ENCODE assay signal across 9 cellular contexts in genomic region chr17:74981318-74981978, GRCh38. TPM values are rescaled to one million over a fixed set of nuclear protein-coding genes. Genes with fewer than 3 reads are reported as not detected.
DNase-seq lines count a peak whose midpoint lies in the region; ATAC-seq and TF ChIP-seq lines count a peak whose summit lies in the region.
"Had no signal": no experiment of that assay in that cellular context is flagged by ENCODE, and none has a peak within 500 bp of the region (broad histone marks: within the 10 kb centered on the region; RNA-seq: fewer than 3 reads in every experiment).

No MANE protein-coding gene starts in this region.

- H3K27me3 Mint-ChIP-seq in activated CD4-positive, alpha-beta memory T cell treated with anti-CD3 and anti-CD28 coated beads for 36 hours, result peaks cover 1% of the 10 kb centered on the region
- H3K27me3 Mint-ChIP-seq in glutamatergic neuron (ENCODE audit: unreplicated experiment), result peaks cover 7% of the 10 kb centered on the region

- no peak for DNase-seq in activated CD4-positive, alpha-beta memory T cell treated with anti-CD3 and anti-CD28 coated beads for 36 hours
- DNase-seq in glutamatergic neuron, result no peak
- no peak for DNase-seq in skeletal muscle cell (ENCODE audit: low read depth)
- no peak for DNase-seq in middle frontal gyrus (ENCODE audit: extremely low spot score, low spot score)
- no peak for DNase-seq in NCI-H2227 (lab: John Stamatoyannopoulos, UW; ENCODE audit: unreplicated experiment)

- peaks cover 11% of the 10 kb centered on the region for H3K4me1 Mint-ChIP-seq in activated CD4-positive, alpha-beta memory T cell treated with anti-CD3 and anti-CD28 coated beads for 36 hours (ENCODE audit: low read depth)
- peaks cover 2% of the 10 kb centered on the region for H3K4me1 Mint-ChIP-seq in glutamatergic neuron (ENCODE audit: low read depth, unreplicated experiment)

- TF ChIP-seq CTCF in glutamatergic neuron (IDR thresholded peaks at IDR 0.05; ENCODE audit: partially characterized antibody, unreplicated experiment), result no peak

- H3K9me3 Mint-ChIP-seq in activated CD4-positive, alpha-beta memory T cell treated with anti-CD3 and anti-CD28 coated beads for 36 hours, result no peaks in the 10 kb centered on the region
- H3K9me3 Mint-ChIP-seq in glutamatergic neuron (ENCODE audit: unreplicated experiment), result peaks cover 17% of the 10 kb centered on the region

- H3K36me3 Mint-ChIP-seq in activated CD4-positive, alpha-beta memory T cell treated with anti-CD3 and anti-CD28 coated beads for 36 hours, result no peaks in the 10 kb centered on the region
- H3K36me3 Mint-ChIP-seq in glutamatergic neuron (ENCODE audit: unreplicated experiment), result no peaks in the 10 kb centered on the region

- peak overlapping the region; percentile 77 for H3K4me3 Mint-ChIP-seq in activated CD4-positive, alpha-beta memory T cell treated with anti-CD3 and anti-CD28 coated beads for 36 hours
- H3K4me3 Mint-ChIP-seq in glutamatergic neuron (ENCODE audit: unreplicated experiment), result peak overlapping the region; percentile 84

- peak overlapping the region; percentile 61 for H3K27ac Mint-ChIP-seq in activated CD4-positive, alpha-beta memory T cell treated with anti-CD3 and anti-CD28 coated beads for 36 hours
- H3K27ac Mint-ChIP-seq in glutamatergic neuron (ENCODE audit: unreplicated experiment), result peak overlapping the region; percentile 99

- intact Hi-C loops in activated CD4-positive, alpha-beta memory T cell treated with anti-CD3 and anti-CD28 coated beads for 36 hours (cut with micrococcal nuclease), result no loop called here

- peak overlapping the region; percentile 63 for H3K4me3 ChIP-seq in skeletal muscle cell (ENCODE audit: low read depth, low read length)

- CTCF ChIA-PET in activated CD4-positive, alpha-beta memory T cell treated with anti-CD3 and anti-CD28 coated beads for 36 hours (lab: Charles Lee), result no interaction called here

- ATAC-seq in GM21825 (IDR thresholded peaks at IDR 0.05; ENCODE audit: unreplicated experiment), result peak; percentile 11
- ATAC-seq in HG03039 (IDR thresholded peaks at IDR 0.05; ENCODE audit: unreplicated experiment), result no peak
- no peak for ATAC-seq in HG03520 (IDR thresholded peaks at IDR 0.05; ENCODE audit: unreplicated experiment)

- POLR2A ChIA-PET in activated CD4-positive, alpha-beta memory T cell treated with anti-CD3 and anti-CD28 coated beads for 36 hours (lab: Charles Lee), result no interaction called here

RNA-seq across cellular contexts. Expression of gene CDR2L, which starts 6.0 kb away (rescaled TPM):
- 1 to 10 TPM; 1.1 to 1.3 TPM for total RNA-seq in activated CD4-positive, alpha-beta memory T cell treated with anti-CD3 and anti-CD28 coated beads for 36 hours
- 59.4 TPM for total RNA-seq in glutamatergic neuron (ENCODE audit: unreplicated experiment)

RNA-seq across cellular contexts. Expression of gene HID1, which starts 8.9 kb away (rescaled TPM):
- 1 to 10 TPM; 2.3 to 2.6 TPM for total RNA-seq in activated CD4-positive, alpha-beta memory T cell treated with anti-CD3 and anti-CD28 coated beads for 36 hours
- 106 TPM for total RNA-seq in glutamatergic neuron (ENCODE audit: unreplicated experiment)

RNA-seq across cellular contexts. Expression of gene MRPL58, which starts 31.0 kb away (rescaled TPM):
- total RNA-seq in activated CD4-positive, alpha-beta memory T cell treated with anti-CD3 and anti-CD28 coated beads for 36 hours, result 10 to 100 TPM; 57.7 TPM
- total RNA-seq in glutamatergic neuron (ENCODE audit: unreplicated experiment), result 22.2 TPM

RNA-seq across cellular contexts. Expression of gene OTOP3, which starts 45.8 kb away (rescaled TPM):
- total RNA-seq in activated CD4-positive, alpha-beta memory T cell treated with anti-CD3 and anti-CD28 coated beads for 36 hours, result not detected
- not detected for total RNA-seq in glutamatergic neuron (ENCODE audit: unreplicated experiment)
- total RNA-seq: subcutaneous adipose tissue had no signal

RNA-seq across cellular contexts. Expression of gene OTOP2, which starts 57.4 kb away (rescaled TPM):
- total RNA-seq in activated CD4-positive, alpha-beta memory T cell treated with anti-CD3 and anti-CD28 coated beads for 36 hours, result not detected
- not detected for total RNA-seq in glutamatergic neuron (ENCODE audit: unreplicated experiment)

Comparison
In these comparisons a context has a peak if more than half of its experiments do, and no peak if none do; other contexts are left out.
1. RNA of gene CDR2L, which starts 6.0 kb away (total RNA-seq): 59.4 TPM in glutamatergic neuron (single experiment); 1.1 to 1.3 TPM in activated CD4-positive, alpha-beta memory T cell treated with anti-CD3 and anti-CD28 coated beads for 36 hours; every median in the first group is over 10 times any median in the second.
2. RNA of gene HID1, which starts 8.9 kb away (total RNA-seq): 106 TPM in glutamatergic neuron (single experiment); 2.3 to 2.6 TPM in activated CD4-positive, alpha-beta memory T cell treated with anti-CD3 and anti-CD28 coated beads for 36 hours; every median in the first group is over 10 times any median in the second.